Comparison of ENCODE assay signal across 8 cellular contexts in the genomic region with DNA sequence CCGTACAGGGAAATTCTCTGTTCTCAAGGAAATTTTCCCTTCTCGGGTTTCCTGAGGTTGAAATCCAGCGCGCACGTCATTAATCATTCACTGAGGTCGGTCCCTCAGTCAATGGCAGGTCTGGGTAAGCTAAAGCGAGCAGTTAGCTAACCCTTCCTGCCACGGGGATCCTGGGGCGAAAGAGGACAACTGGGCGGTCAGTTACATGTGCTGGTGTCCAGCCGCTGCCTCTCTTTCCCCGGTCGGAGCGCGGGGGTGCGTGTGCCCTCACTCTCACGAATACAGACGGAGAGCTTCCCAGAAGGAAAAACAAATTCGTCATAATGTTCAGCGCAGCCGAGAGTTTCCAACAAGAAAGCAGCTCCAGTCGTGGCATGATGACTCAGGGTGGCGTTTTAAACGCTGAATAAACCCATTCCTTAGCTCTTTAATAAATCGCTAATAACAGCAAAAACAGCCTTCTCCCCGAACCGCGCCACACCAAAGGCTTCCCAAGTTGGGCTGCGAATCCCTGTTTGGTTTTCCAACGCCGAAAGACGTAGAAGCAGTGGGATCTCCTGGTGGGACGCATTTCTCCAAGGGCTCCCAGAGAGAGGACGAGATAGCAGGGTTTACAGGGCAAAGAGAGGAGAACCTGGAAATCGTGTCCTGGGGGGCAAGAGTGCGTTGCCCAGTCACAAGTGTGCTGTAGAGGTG. TPM values are rescaled to one million over a fixed set of nuclear protein-coding genes. Genes with fewer than 3 reads are reported as not detected.
DNase-seq lines count a peak whose midpoint lies in the region; ATAC-seq lines count a peak whose summit lies in the region.

No MANE protein-coding gene starts in this region.

- H3K27me3 Mint-ChIP-seq in naive thymus-derived CD4-positive, alpha-beta T cell = peaks cover 84 to 90% (median 88%) of the 10 kb centered on the region in 5 donors
- H3K27me3 Mint-ChIP-seq in activated T-helper 2 cell treated with anti-CD3 and anti-CD28 coated beads, Interferon-gamma antibody, Interleukin-2, Interleukin-4, amounts not matched to agents 10 μg/mL and 5 μg/mL and 100 μg/mL, durations not matched to agents 14 hours and 24 hours and 36 hours (ENCODE audit: low read depth) = peaks cover 78% of the 10 kb centered on the region

- H3K27me3 ChIP-seq in duodenal mucosa (ENCODE audit: control insufficient read depth in 1 of 2, insufficient read depth in 2 of 2, low read length in 2 of 2) = peaks cover 54 to 67% of the 10 kb centered on the region in 2 donors
- H3K27me3 ChIP-seq in naive thymus-derived CD4-positive, alpha-beta T cell (ENCODE audit: control insufficient read depth in 2 of 2, insufficient read depth in 2 of 2, low read length in 2 of 2) = peaks cover 4 to 14% of the 10 kb centered on the region in 2 donors

- H3K4me1 Mint-ChIP-seq in naive thymus-derived CD4-positive, alpha-beta T cell = peaks cover 14 to 44% (median 38%) of the 10 kb centered on the region in 7 donors
- peaks cover 14% of the 10 kb centered on the region for H3K4me1 Mint-ChIP-seq in activated T-helper 2 cell treated with anti-CD3 and anti-CD28 coated beads, Interferon-gamma antibody, Interleukin-2, Interleukin-4, amounts not matched to agents 10 μg/mL and 5 μg/mL and 100 μg/mL, durations not matched to agents 14 hours and 24 hours and 36 hours (ENCODE audit: low read depth)

- no peaks in the 10 kb centered on the region for H3K36me3 Mint-ChIP-seq in naive thymus-derived CD4-positive, alpha-beta T cell
- H3K36me3 Mint-ChIP-seq in activated T-helper 2 cell treated with anti-CD3 and anti-CD28 coated beads, Interferon-gamma antibody, Interleukin-2, Interleukin-4, amounts not matched to agents 10 μg/mL and 5 μg/mL and 100 μg/mL, durations not matched to agents 14 hours and 24 hours and 36 hours (ENCODE audit: low read depth) = no peaks in the 10 kb centered on the region

- no peak overlapping the region for H3K27ac ChIP-seq in duodenal mucosa (ENCODE audit: low read depth, low read length)
- H3K27ac ChIP-seq in naive thymus-derived CD4-positive, alpha-beta T cell (ENCODE audit: low read depth, low read length) = no peak overlapping the region

- H3K9me3 ChIP-seq in duodenal mucosa (ENCODE audit: control insufficient read depth in 1 of 2, low read length in 2 of 2) = no peaks in the 10 kb centered on the region
- H3K9me3 ChIP-seq in naive thymus-derived CD4-positive, alpha-beta T cell (ENCODE audit: control insufficient read depth in 2 of 3, low read length in 3 of 3) = no peaks in the 10 kb centered on the region

- H3K36me3 ChIP-seq in duodenal mucosa (ENCODE audit: control insufficient read depth in 1 of 2, insufficient read depth in 2 of 2, low read length in 2 of 2) = no peaks in the 10 kb centered on the region
- no peaks in the 10 kb centered on the region for H3K36me3 ChIP-seq in naive thymus-derived CD4-positive, alpha-beta T cell (ENCODE audit: control insufficient read depth in 2 of 3, insufficient read depth in 3 of 3, low read length in 3 of 3)

- intact Hi-C loops in naive thymus-derived CD4-positive, alpha-beta T cell (cut with micrococcal nuclease) = no loop called here
- intact Hi-C loops in activated T-helper 2 cell treated with anti-CD3 and anti-CD28 coated beads, Interferon-gamma antibody, Interleukin-2, Interleukin-4, amounts not matched to agents 10 μg/mL and 5 μg/mL and 100 μg/mL, durations not matched to agents 14 hours and 24 hours and 36 hours (cut with micrococcal nuclease) = loop anchor here (2.0 to 10.0 kb wide), 2 partner anchors 63 to 769 kb away; a partner anchor contains a TSS

- no peak overlapping the region for H3K27ac Mint-ChIP-seq in naive thymus-derived CD4-positive, alpha-beta T cell
- H3K27ac Mint-ChIP-seq in activated T-helper 2 cell treated with anti-CD3 and anti-CD28 coated beads, Interferon-gamma antibody, Interleukin-2, Interleukin-4, amounts not matched to agents 10 μg/mL and 5 μg/mL and 100 μg/mL, durations not matched to agents 14 hours and 24 hours and 36 hours = no peak overlapping the region

- ATAC-seq in naive thymus-derived CD4-positive, alpha-beta T cell = no peak
- no peak for ATAC-seq in GM18868 (IDR thresholded peaks at IDR 0.05; ENCODE audit: unreplicated experiment)
- ATAC-seq in HG02642 (IDR thresholded peaks at IDR 0.05; ENCODE audit: poor library complexity, unreplicated experiment) = no peak

- CTCF ChIA-PET in naive thymus-derived CD4-positive, alpha-beta T cell (lab: Charles Lee) = no interaction called here

- H3K9ac ChIP-seq in duodenal mucosa (ENCODE audit: low read depth in 1 of 2, low read length in 2 of 2) = no peak overlapping the region

- peak overlapping the region; percentile 35 to 84 (median 78) for H3K4me3 Mint-ChIP-seq in naive thymus-derived CD4-positive, alpha-beta T cell
- no peak overlapping the region for H3K4me3 Mint-ChIP-seq in activated T-helper 2 cell treated with anti-CD3 and anti-CD28 coated beads, Interferon-gamma antibody, Interleukin-2, Interleukin-4, amounts not matched to agents 10 μg/mL and 5 μg/mL and 100 μg/mL, durations not matched to agents 14 hours and 24 hours and 36 hours (ENCODE audit: low read depth)

- peak overlapping the region; percentile 59 to 63 for H3K4me3 ChIP-seq in duodenal mucosa (ENCODE audit: low read depth in 1 of 2, low read length in 2 of 2)
- H3K4me3 ChIP-seq in naive thymus-derived CD4-positive, alpha-beta T cell (ENCODE audit: low read length) = no peak overlapping the region

- H3K4me1 ChIP-seq in duodenal mucosa (ENCODE audit: control insufficient read depth in 1 of 2, insufficient read depth in 2 of 2, low read length in 2 of 2) = peaks cover 8 to 11% of the 10 kb centered on the region in 2 donors
- peaks cover 0 to 10% of the 10 kb centered on the region in 2 donors for H3K4me1 ChIP-seq in naive thymus-derived CD4-positive, alpha-beta T cell (ENCODE audit: control insufficient read depth in 2 of 2, insufficient read depth in 2 of 2, low read length in 2 of 2)

- DNase-seq in ELR (ENCODE audit: low read depth) = peak; percentile 90
- DNase-seq in NCI-H146 (lab: John Stamatoyannopoulos, UW) = peak; percentile 72
- no peak for DNase-seq in naive thymus-derived CD4-positive, alpha-beta T cell
- DNase-seq in germinal center (ENCODE audit: low spot score) = no peak
- DNase-seq in activated T-helper 2 cell treated with anti-CD3 and anti-CD28 coated beads, Interferon-gamma antibody, Interleukin-2, Interleukin-4, amounts not matched to agents 10 μg/mL and 5 μg/mL and 100 μg/mL, durations not matched to agents 14 hours and 24 hours and 36 hours (ENCODE audit: low spot score) = no peak

- POLR2A ChIA-PET in naive thymus-derived CD4-positive, alpha-beta T cell (lab: Charles Lee) = no interaction called here

- H3K9me3 Mint-ChIP-seq in naive thymus-derived CD4-positive, alpha-beta T cell = peaks cover 0 to 3% (median 0%) of the 10 kb centered on the region in 11 donors
- H3K9me3 Mint-ChIP-seq in activated T-helper 2 cell treated with anti-CD3 and anti-CD28 coated beads, Interferon-gamma antibody, Interleukin-2, Interleukin-4, amounts not matched to agents 10 μg/mL and 5 μg/mL and 100 μg/mL, durations not matched to agents 14 hours and 24 hours and 36 hours = no peaks in the 10 kb centered on the region

RNA-seq across cellular contexts. Expression of a gene that starts 0.7 kb away (rescaled TPM):
- total RNA-seq in naive thymus-derived CD4-positive, alpha-beta T cell = under 1 TPM in 1 of 5 experiments, not detected in 4; 0.05 TPM
- polyA plus RNA-seq in naive thymus-derived CD4-positive, alpha-beta T cell = not detected
- 0.02 TPM in 1 of 2 replicates, not detected in the other for total RNA-seq in activated T-helper 2 cell treated with anti-CD3 and anti-CD28 coated beads, Interferon-gamma antibody, Interleukin-2, Interleukin-4, amounts not matched to agents 10 μg/mL and 5 μg/mL and 100 μg/mL, durations not matched to agents 14 hours and 24 hours and 36 hours

Comparison
In these comparisons a context has a peak if more than half of its experiments do, and no peak if none do; other contexts are left out.
1. DNase-seq: peak in ELR (single experiment) and NCI-H146 (single experiment); none in naive thymus-derived CD4-positive, alpha-beta T cell (0 of 9), germinal center (single experiment) and activated T-helper 2 cell treated with anti-CD3 and anti-CD28 coated beads, Interferon-gamma antibody, Interleukin-2, Interleukin-4, amounts not matched to agents 10 μg/mL and 5 μg/mL and 100 μg/mL, durations not matched to agents 14 hours and 24 hours and 36 hours (single experiment).